In genomic region chr14:103500148-103500990, GRCh38 we compare ENCODE assay signal across 1 cellular context.
TF ChIP-seq lines count a peak whose summit lies in the region.

No MANE protein-coding gene starts in this region.

TF ChIP-seq in HepG2, 621 proteins besides CTCF, POLR2A, EP300 and RAD21 (continued from another document and continues in another):
- TF ChIP-seq HIC2 (CRISPR knock-in tag; IDR thresholded peaks at IDR 0.05; ENCODE audit: low read depth) (no peak), NFATC3 (CRISPR knock-in tag; IDR thresholded peaks at IDR 0.05) (no peak), THAP9 (CRISPR knock-in tag; IDR thresholded peaks at IDR 0.05; ENCODE audit: borderline replicate concordance) (no peak), PBX3 (CRISPR knock-in tag; IDR thresholded peaks at IDR 0.05; ENCODE audit: borderline replicate concordance) (no peak), FOSL1 (CRISPR knock-in tag; IDR thresholded peaks at IDR 0.05; ENCODE audit: borderline replicate concordance) (no peak), NR2F2 (IDR thresholded peaks at IDR 0.05; ENCODE audit: borderline replicate concordance, low read depth) (no peak), ZNF230 (CRISPR knock-in tag; IDR thresholded peaks at IDR 0.05) (no peak), FUBP1 (CRISPR knock-in tag; IDR thresholded peaks at IDR 0.05; ENCODE audit: borderline replicate concordance) (no peak), ZNF598 (CRISPR knock-in tag; IDR thresholded peaks at IDR 0.05; ENCODE audit: borderline replicate concordance) (no peak), ZNF546 (CRISPR knock-in tag; conservative IDR thresholded peaks at IDR 0.05) (no peak), MXD4 (CRISPR knock-in tag; IDR thresholded peaks at IDR 0.05) (peak; percentile 43; the same call in 1 of the 2 replicates), TSC22D2 (CRISPR knock-in tag; IDR thresholded peaks at IDR 0.05; ENCODE audit: borderline replicate concordance) (no peak), ZNF580 (CRISPR knock-in tag; IDR thresholded peaks at IDR 0.05; ENCODE audit: borderline replicate concordance, low read depth) (0 out of 2 replicates have a peak, but pooled peaks have one; percentile 19), CHD4 (IDR thresholded peaks at IDR 0.05; ENCODE audit: borderline replicate concordance, low read length) (no peak), ZNF280D (CRISPR knock-in tag; IDR thresholded peaks at IDR 0.05) (no peak), MNT (IDR thresholded peaks at IDR 0.05) (no peak), RBM22 (optimal IDR thresholded peaks at IDR 0.05; ENCODE audit: low read length) (no peak), ZBED4 (CRISPR knock-in tag; IDR thresholded peaks at IDR 0.05; ENCODE audit: borderline replicate concordance) (no peak), ZNF646 (CRISPR knock-in tag; IDR thresholded peaks at IDR 0.05) (no peak), ZNF768 (CRISPR knock-in tag; IDR thresholded peaks at IDR 0.05) (no peak), ZNF232 (CRISPR knock-in tag; IDR thresholded peaks at IDR 0.05; ENCODE audit: borderline replicate concordance) (no peak), POLR2AphosphoS2 (IDR thresholded peaks at IDR 0.05; ENCODE audit: low read depth, low read length) (no peak), MAFF (IDR thresholded peaks at IDR 0.05; ENCODE audit: low read depth, low read length) (no peak), HNRNPLL (IDR thresholded peaks at IDR 0.05; ENCODE audit: low read depth, low read length, poor library complexity, severe bottlenecking) (no peak), ZNF138 (CRISPR knock-in tag; IDR thresholded peaks at IDR 0.05; ENCODE audit: low read depth) (no peak), ZNF101 (CRISPR knock-in tag; IDR thresholded peaks at IDR 0.05; ENCODE audit: borderline replicate concordance, low read depth) (no peak), CREB1 (IDR thresholded peaks at IDR 0.05) (no peak), CREB1 (CRISPR knock-in tag; IDR thresholded peaks at IDR 0.05) (no peak)
